In the genomic region with DNA sequence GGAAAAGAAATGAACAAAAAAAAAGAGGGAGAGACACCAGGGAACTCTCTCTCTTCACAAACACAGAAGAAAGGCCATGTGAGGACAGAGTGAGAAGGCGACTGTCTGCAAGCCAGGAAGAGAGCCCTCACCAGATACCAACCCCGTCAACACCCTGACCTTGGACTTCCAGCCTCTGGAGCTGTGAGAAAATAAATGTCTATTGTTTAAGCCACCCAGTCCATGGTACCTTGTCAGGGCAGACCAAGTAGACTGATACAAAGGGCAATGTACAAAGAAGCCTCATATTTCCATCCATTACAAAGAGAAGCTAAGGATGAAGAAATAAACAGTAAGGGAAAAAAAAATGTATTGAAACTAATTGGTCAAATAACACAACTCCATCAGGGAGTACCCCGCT, we compare ENCODE assay signal across 22 cellular contexts.
A peak's percentile ranks its signal among the peaks of the same experiment; 100 is the strongest.
DNase-seq lines count a peak whose midpoint lies in the region; ATAC-seq, FAIRE-seq and TF ChIP-seq lines count a peak whose summit lies in the region.
"Had no signal": no experiment of that assay in that cellular context is flagged by ENCODE, and none has a peak within 500 bp of the region (broad histone marks: within the 10 kb centered on the region; RNA-seq: fewer than 3 reads in every experiment).

No MANE protein-coding gene starts in this region.

- H3K4ac ChIP-seq in mesenchymal stem cell (ENCODE audit: low read depth in 1 of 2, low read length in 2 of 2), result no peak overlapping the region

- H3K27me3 Mint-ChIP-seq in GM23338 (ENCODE audit: insufficient read depth, low read depth, poor library complexity), result peaks cover 3% of the 10 kb centered on the region
- H3K27me3 Mint-ChIP-seq: B cell had no signal

- no peaks in the 10 kb centered on the region for H3K79me1 ChIP-seq in mesenchymal stem cell (replicated peaks; ENCODE audit: low read length, poor library complexity, severe bottlenecking)

- TF ChIP-seq POLR2A in GM12892 (IDR thresholded peaks at IDR 0.05; ENCODE audit: low read depth, low read length), result no peak

- no peak overlapping the region for H3K9ac ChIP-seq in mesenchymal stem cell (ENCODE audit: low read length)
- H3K9ac ChIP-seq: BLaER1 treated with 17β-estradiol and CSF1 and Interleukin-3, amounts not matched to agents 10 nM and 100 nM had no signal

- no peaks in the 10 kb centered on the region for H3K36me3 ChIP-seq in GM23338 (ENCODE audit: insufficient read depth)
- no peaks in the 10 kb centered on the region for H3K36me3 ChIP-seq in OCI-LY7 (ENCODE audit: insufficient read depth, low read length)
- H3K36me3 ChIP-seq in mesenchymal stem cell (ENCODE audit: control insufficient read depth in 1 of 2, insufficient read depth in 2 of 2, low read depth in 1 of 2, low read length in 2 of 2), result no peaks in the 10 kb centered on the region
- H3K36me3 ChIP-seq: BLaER1 treated with 17β-estradiol and CSF1 and Interleukin-3, amounts not matched to agents 10 nM and 100 nM had no signal

- no peaks in the 10 kb centered on the region for H3K27me3 ChIP-seq in GM23338 (ENCODE audit: insufficient read depth)
- no peaks in the 10 kb centered on the region for H3K27me3 ChIP-seq in mesenchymal stem cell (ENCODE audit: control insufficient read depth in 1 of 2, insufficient read depth in 1 of 2, low read length in 2 of 2)
- H3K27me3 ChIP-seq: BLaER1 treated with 17β-estradiol and CSF1 and Interleukin-3, amounts not matched to agents 10 nM and 100 nM had no signal

- H3K14ac ChIP-seq in mesenchymal stem cell (ENCODE audit: low read length in 2 of 2), result no peak overlapping the region

- H2BK12ac ChIP-seq in mesenchymal stem cell (ENCODE audit: low read length in 2 of 2), result no peak overlapping the region

- H4K20me1 ChIP-seq in GM23338 (replicated peaks; ENCODE audit: insufficient read depth) (no peaks in the 10 kb centered on the region), OCI-LY7 (ENCODE audit: insufficient read depth, low read length) (no peaks in the 10 kb centered on the region)
- H4K20me1 ChIP-seq: BLaER1 treated with 17β-estradiol and CSF1 and Interleukin-3, amounts not matched to agents 10 nM and 100 nM had no signal

- no CpG with 5 or more reads among the region's 3 CpGs for WGBS in mesenchymal stem cell

- H3K79me2 ChIP-seq in GM23338 (replicated peaks; ENCODE audit: insufficient read depth), result no peaks in the 10 kb centered on the region
- H3K79me2 ChIP-seq in OCI-LY7 (ENCODE audit: insufficient read depth, low read depth, low read length), result no peaks in the 10 kb centered on the region

- H3K4me3 Mint-ChIP-seq in GM23338, result no peak overlapping the region
- H3K4me3 Mint-ChIP-seq: B cell; CD4-positive, alpha-beta T cell; CD8-positive, alpha-beta T cell had no signal

- DNase-seq in GM12892 (ENCODE audit: insufficient read length) (no peak), GM23338 (ENCODE audit: low spot score) (no peak), OCI-LY7 (ENCODE audit: low spot score) (no peak), mesenchymal stem cell (no peak), ACHN (no peak), kidney tubule cell (ENCODE audit: low spot score) (no peak), SK-N-DZ (ENCODE audit: low spot score) (no peak)
- DNase-seq: 8988T; AML-193; Caco-2; Calu3; CD4-positive, alpha-beta T cell; CD8-positive, alpha-beta T cell; DMS79 treated with DMSO at 0.1 percent for 48 hours; GF-D8 had no signal

- TF ChIP-seq CTCF in GM23338 (conservative IDR thresholded peaks at IDR 0.05; ENCODE audit: low read depth in 2 of 2), result no peak
- no peak for TF ChIP-seq CTCF in OCI-LY7 (conservative IDR thresholded peaks at IDR 0.05; ENCODE audit: low read length)

- H3K4me3 ChIP-seq in GM23338 (no peak overlapping the region), OCI-LY7 (ENCODE audit: low read depth, low read length, poor library complexity, severe bottlenecking) (no peak overlapping the region), mesenchymal stem cell (ENCODE audit: insufficient read depth in 1 of 2, low read depth in 1 of 2, low read length in 2 of 2) (no peak overlapping the region)
- H3K4me3 ChIP-seq: BLaER1 treated with 17β-estradiol and CSF1 and Interleukin-3, amounts not matched to agents 10 nM and 100 nM had no signal

- no peak overlapping the region for H3K18ac ChIP-seq in mesenchymal stem cell (ENCODE audit: low read depth in 1 of 2, low read length in 2 of 2)

- H4K91ac ChIP-seq in mesenchymal stem cell (ENCODE audit: low read length), result no peak overlapping the region

- H3K9me3 ChIP-seq in OCI-LY7 (ENCODE audit: low read length), result no peaks in the 10 kb centered on the region
- H3K9me3 ChIP-seq in mesenchymal stem cell (ENCODE audit: control insufficient read depth, low read length), result no peaks in the 10 kb centered on the region
- H3K9me3 ChIP-seq: BLaER1 treated with 17β-estradiol and CSF1 and Interleukin-3, amounts not matched to agents 10 nM and 100 nM; Caco-2 had no signal

- POLR2A ChIA-PET in OCI-LY7 (lab: Charles Lee), result interaction anchor here (0.6 to 2.3 kb wide), 4 partner anchors 9 to 162 kb away, joined by 3 to 7 read pairs (median 3); no protein-coding TSS in a partner anchor

- peak overlapping the region; percentile 34; the same call in 1 of the 2 replicates for H2AFZ ChIP-seq in GM23338
- peak overlapping the region; percentile 35; the same call in 1 of the 2 replicates for H2AFZ ChIP-seq in OCI-LY7 (ENCODE audit: low read length)
- no peak overlapping the region for H2AFZ ChIP-seq in mesenchymal stem cell (ENCODE audit: low read depth, low read length)

- H3K9me3 Mint-ChIP-seq in GM23338, result no peaks in the 10 kb centered on the region
- H3K9me3 Mint-ChIP-seq: CD4-positive, alpha-beta T cell; CD8-positive, alpha-beta T cell had no signal

- FAIRE-seq in GM12892 (lab: Jason Lieb, UNC), result peak; percentile 9
- FAIRE-seq: A204.1, D721Med, G401.6 had no signal

- CTCF ChIA-PET in OCI-LY7 (lab: Charles Lee; ENCODE audit: unreplicated experiment), result no interaction called here

- no peaks in the 10 kb centered on the region for H3K36me3 Mint-ChIP-seq in GM23338 (ENCODE audit: low read depth)
- H3K36me3 Mint-ChIP-seq: CD8-positive, alpha-beta T cell had no signal

- H3K4me1 ChIP-seq in GM23338 (ENCODE audit: insufficient read depth), result no peaks in the 10 kb centered on the region
- no peaks in the 10 kb centered on the region for H3K4me1 ChIP-seq in OCI-LY7 (ENCODE audit: insufficient read depth, low read length, poor library complexity, severe bottlenecking)
- H3K4me1 ChIP-seq in mesenchymal stem cell (ENCODE audit: control insufficient read depth, insufficient read depth, low read depth, low read length), result no peaks in the 10 kb centered on the region

- intact Hi-C loops in OCI-LY7 (cut with micrococcal nuclease; ENCODE audit: unreplicated experiment), result no loop called here

- no peaks in the 10 kb centered on the region for H3K4me1 Mint-ChIP-seq in GM23338

- no peak overlapping the region for H2AK5ac ChIP-seq in mesenchymal stem cell (ENCODE audit: low read length, severe bottlenecking)

- H2BK120ac ChIP-seq in mesenchymal stem cell (ENCODE audit: low read depth, low read length), result no peak overlapping the region

- in situ Hi-C loops in ACHN (cut with HindIII; ENCODE audit: low pct_ligation_motif_present, low pct_unique_long_range_greater_than_20kb, low sequenced_read_pairs), result no loop called here

- H2BK15ac ChIP-seq in mesenchymal stem cell (ENCODE audit: low read depth, poor library complexity, severe bottlenecking), result peak overlapping the region; percentile 45

- no peak overlapping the region for H3K27ac ChIP-seq in GM23338 (ENCODE audit: low read depth)
- no peak overlapping the region for H3K27ac ChIP-seq in OCI-LY7 (ENCODE audit: low read depth, low read length, poor library complexity, severe bottlenecking)
- H3K27ac ChIP-seq in mesenchymal stem cell (ENCODE audit: low read length, poor library complexity, severe bottlenecking), result no peak overlapping the region
- H3K27ac ChIP-seq: BLaER1 treated with 17β-estradiol and CSF1 and Interleukin-3, amounts not matched to agents 10 nM and 100 nM; C4-2B had no signal

- no peak overlapping the region for H3K4me2 ChIP-seq in GM23338
- H3K4me2 ChIP-seq in OCI-LY7 (ENCODE audit: low read length), result no peak overlapping the region
- H3K4me2 ChIP-seq in mesenchymal stem cell (ENCODE audit: low read length, poor library complexity, severe bottlenecking), result no peak overlapping the region
- H3K4me2 ChIP-seq: BLaER1 treated with 17β-estradiol and CSF1 and Interleukin-3, amounts not matched to agents 10 nM and 100 nM had no signal

- BruUV-seq in OCI-LY7 (replicated peaks; lab: Mats Ljungman, UMichigan), result no TSS peak

- no peak overlapping the region for H2BK5ac ChIP-seq in mesenchymal stem cell (ENCODE audit: low read depth, low read length, poor library complexity, severe bottlenecking)

- H3K23ac ChIP-seq in mesenchymal stem cell (ENCODE audit: low read length in 2 of 2), result no peak overlapping the region

- H3F3A ChIP-seq in GM23338 (replicated peaks; ENCODE audit: low read depth), result no peaks in the 10 kb centered on the region

- no peak overlapping the region for H4K8ac ChIP-seq in mesenchymal stem cell (ENCODE audit: low read length)

- peaks cover 10% of the 10 kb centered on the region; the same call in 1 of the 2 replicates for H3K9me2 ChIP-seq in GM23338 (ENCODE audit: insufficient read depth)
- H3K9me2 ChIP-seq in OCI-LY7 (ENCODE audit: insufficient read depth, low read length), result no peaks in the 10 kb centered on the region

- H3K27ac Mint-ChIP-seq in GM23338, result no peak overlapping the region
- H3K27ac Mint-ChIP-seq: B cell; CD4-positive, alpha-beta T cell; CD8-positive, alpha-beta T cell had no signal

- ATAC-seq in GM23338 (no peak), GM19324 (IDR thresholded peaks at IDR 0.05; ENCODE audit: low FRiP score, unreplicated experiment) (no peak)
- ATAC-seq: CD8-positive, alpha-beta T cell had no signal

TF ChIP-seq in GM23338, 12 proteins besides CTCF, POLR2A, EP300 and RAD21 (continues in another document):
- no peak for TF ChIP-seq ZNF114 (CRISPR knock-in tag; IDR thresholded peaks at IDR 0.05)
